In the genomic region with DNA sequence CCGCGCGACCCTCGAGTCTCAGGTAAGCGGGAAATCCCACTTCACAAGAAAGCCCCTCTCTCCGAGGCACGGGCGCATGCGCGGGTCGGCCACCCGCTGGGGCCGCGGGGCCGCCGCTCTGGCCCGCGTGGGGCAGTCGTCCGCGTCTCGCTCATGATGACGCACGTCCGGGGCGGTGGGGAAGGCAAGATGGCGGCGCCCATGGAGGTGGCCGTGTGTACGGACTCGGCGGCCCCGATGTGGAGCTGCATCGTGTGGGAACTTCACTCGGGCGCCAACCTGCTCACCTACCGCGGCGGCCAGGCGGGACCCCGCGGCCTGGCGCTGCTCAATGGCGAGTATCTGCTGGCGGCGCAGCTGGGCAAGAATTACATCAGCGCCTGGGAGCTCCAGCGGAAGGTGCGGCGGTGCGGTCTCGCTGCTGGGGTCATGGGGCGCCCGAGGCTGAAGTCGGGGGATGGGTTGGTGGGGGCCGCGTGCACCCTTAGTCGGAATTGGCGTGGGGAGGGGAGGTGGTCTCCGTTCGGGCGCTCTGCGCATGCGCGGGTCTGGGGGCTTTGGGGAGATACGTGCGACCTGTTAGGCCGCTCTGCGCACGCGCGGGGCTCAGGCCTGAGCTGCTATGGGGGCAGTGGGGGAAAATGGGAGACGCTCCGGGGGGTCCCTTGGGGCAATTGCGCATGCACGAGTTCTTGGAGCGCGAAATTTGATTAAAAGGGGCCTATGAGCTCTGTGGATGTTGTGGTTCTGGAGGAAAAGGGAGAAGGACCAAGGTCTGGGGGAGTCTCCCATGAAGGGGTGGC, we compare ENCODE assay signal across 8 cellular contexts. TPM values are rescaled to one million over a fixed set of nuclear protein-coding genes. Genes with fewer than 3 reads are reported as not detected.
DNase-seq lines count a peak whose midpoint lies in the region; ATAC-seq lines count a peak whose summit lies in the region.

A gene with protein sequence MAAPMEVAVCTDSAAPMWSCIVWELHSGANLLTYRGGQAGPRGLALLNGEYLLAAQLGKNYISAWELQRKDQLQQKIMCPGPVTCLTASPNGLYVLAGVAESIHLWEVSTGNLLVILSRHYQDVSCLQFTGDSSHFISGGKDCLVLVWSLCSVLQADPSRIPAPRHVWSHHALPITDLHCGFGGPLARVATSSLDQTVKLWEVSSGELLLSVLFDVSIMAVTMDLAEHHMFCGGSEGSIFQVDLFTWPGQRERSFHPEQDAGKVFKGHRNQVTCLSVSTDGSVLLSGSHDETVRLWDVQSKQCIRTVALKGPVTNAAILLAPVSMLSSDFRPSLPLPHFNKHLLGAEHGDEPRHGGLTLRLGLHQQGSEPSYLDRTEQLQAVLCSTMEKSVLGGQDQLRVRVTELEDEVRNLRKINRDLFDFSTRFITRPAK (plus strand): TSS at position 181 of the 803 bp plus-strand sequence. CDS start 9 bp downstream, at position 190.

- DNase-seq in SIG-M5 treated with dmso at 0.1 percent for 504 hours (lab: John Stamatoyannopoulos, UW; ENCODE audit: unreplicated experiment) (peak; percentile 77), SIG-M5 (lab: John Stamatoyannopoulos, UW) (no peak), NCI-H345 treated with DMSO at 0.1 percent for 48 hours (lab: John Stamatoyannopoulos, UW; ENCODE audit: unreplicated experiment) (peak; percentile 84), cerebellum (ENCODE audit: low spot score) (peak; percentile 98), kidney glomerular epithelial cell (lab: John Stamatoyannopoulos, UW) (peak; percentile 76)
- DNase-seq in activated CD4-positive, alpha-beta T cell treated with anti-CD3 and anti-CD28 coated beads for 24 hours (ENCODE audit: low read depth in 2 of 2) = peak; percentile 86 to 89
- peak; percentile 85 to 90 for DNase-seq in stimulated activated CD4-positive, alpha-beta T cell treated with anti-CD3 and anti-CD28 coated beads, Interleukin-15, amount 100 ng/mL, for 48 hours (ENCODE audit: low read depth in 2 of 2)

- ATAC-seq in HG03159 (IDR thresholded peaks at IDR 0.05; ENCODE audit: unreplicated experiment) = peak; percentile 73

RNA-seq across cellular contexts. Expression of the gene that starts here (rescaled TPM):
- total RNA-seq in cerebellum = 30.9 TPM
